31 cellular contexts compared by ENCODE assay signal in genomic region chr5:51997500-51997899, GRCh38.
"Had no signal": no experiment of that assay in that cellular context is flagged by ENCODE, and none has a peak within 500 bp of the region (broad histone marks: within the 10 kb centered on the region; RNA-seq: fewer than 3 reads in every experiment).

No MANE protein-coding gene starts in this region.

- DNase-seq: activated B cell treated with CpG ODN at 0.5 μM for 24 hours; activated CD4-positive, alpha-beta memory T cell treated with anti-CD3 and anti-CD28 coated beads for 36 hours; activated CD4-positive, alpha-beta T cell treated with anti-CD3 and anti-CD28 coated beads for 4 hours; activated CD4-positive, alpha-beta T cell treated with anti-CD3 and anti-CD28 coated beads, Interleukin-2, amount 10 ng/mL, durations not matched to agents 24 days and 14 days; activated CD4-positive, alpha-beta T cell treated with anti-CD3 and anti-CD28 coated beads, Interleukin-2, amount 50 U/mL, for 1 hour; activated CD4-positive, alpha-beta T cell treated with anti-CD3 and anti-CD28 coated beads, Interleukin-2, amount 50 U/mL, for 4 hours; activated CD4-positive, CD25-positive, alpha-beta regulatory T cell treated with anti-CD3 and anti-CD28 coated beads, Interleukin-2, amount 50 U/mL, for 72 hours; activated CD8-positive, alpha-beta memory T cell treated with anti-CD3 and anti-CD28 coated beads, Interleukin-2, amount 50 U/mL, for 4 hours; activated CD8-positive, alpha-beta T cell treated with anti-CD3 and anti-CD28 coated beads for 36 hours; activated effector memory CD4-positive, alpha-beta T cell treated with anti-CD3 and anti-CD28 coated beads, Interleukin-2, amount 50 U/mL, for 16 hours; activated gamma-delta T cell treated with Interleukin-2 at 50 U/mL for 16 hours; activated naive CD4-positive, alpha-beta T cell; activated naive CD4-positive, alpha-beta T cell treated with anti-CD3 and anti-CD28 coated beads for 36 hours; activated naive CD4-positive, alpha-beta T cell treated with anti-CD3 and anti-CD28 coated beads, Interleukin-2, amount 50 U/mL, for 16 hours; activated naive CD8-positive, alpha-beta T cell treated with anti-CD3 and anti-CD28 coated beads for 36 hours; activated T-cell treated with anti-CD3 and anti-CD28 coated beads for 4 hours; activated T-cell treated with anti-CD3 and anti-CD28 coated beads, Interleukin-2, amount 50 U/mL, for 1 hour; activated T-cell treated with anti-CD3 and anti-CD28 coated beads, Interleukin-2, amount 50 U/mL, for 4 hours; activated T-cell treated with anti-CD3 and anti-CD28 coated beads, Interleukin-2, amount 50 U/mL, for 72 hours; adrenal gland; amniotic stem cell; aorta; body of pancreas; brain microvascular endothelial cell; central memory CD4-positive, alpha-beta T cell; T-helper 1 cell; T-helper 2 cell; T-helper 9 cell had no signal

- H3K4me1 ChIP-seq: adrenal gland, body of pancreas, breast epithelium had no signal

- H3K4me3 ChIP-seq: adrenal gland, body of pancreas, breast epithelium had no signal

- H3K27me3 ChIP-seq: adrenal gland, body of pancreas, brain microvascular endothelial cell, breast epithelium had no signal

- H3K36me3 ChIP-seq: adrenal gland, brain microvascular endothelial cell, breast epithelium, WERI-Rb-1 had no signal

- H3K27ac ChIP-seq: adrenal gland, body of pancreas, brain microvascular endothelial cell, breast epithelium, WERI-Rb-1 had no signal

- FAIRE-seq: astrocyte had no signal

- H3K9me3 ChIP-seq: adrenal gland, body of pancreas, breast epithelium had no signal
